In genomic region chr9:15423328-15423985, GRCh38 we compare ENCODE assay signal across 8 cellular contexts. TPM values are rescaled to one million over a fixed set of nuclear protein-coding genes. Genes with fewer than 3 reads are reported as not detected.
A peak's percentile ranks its signal among the peaks of the same experiment; 100 is the strongest.
DNase-seq lines count a peak whose midpoint lies in the region; ATAC-seq and TF ChIP-seq lines count a peak whose summit lies in the region.

No MANE protein-coding gene starts in this region.

- H3K4me3 ChIP-seq in astrocyte of the cerebellum (ENCODE audit: low read depth, low read length) (peak overlapping the region; percentile 84), thoracic aorta (peak overlapping the region; percentile 94)

- H3K4me1 ChIP-seq in thoracic aorta (ENCODE audit: control insufficient read depth in 1 of 2, low read depth in 2 of 2) = peaks cover 11 to 46% of the 10 kb centered on the region in 2 donors

- H3K27me3 ChIP-seq in layer of hippocampus (ENCODE audit: control insufficient read depth, insufficient read depth, low read length) = no peaks in the 10 kb centered on the region
- no peaks in the 10 kb centered on the region for H3K27me3 ChIP-seq in thoracic aorta (replicated peaks; ENCODE audit: insufficient read depth)

- peak; percentile 72 for DNase-seq in NCI-H1092 treated with DMSO at 0.1 percent for 48 hours (lab: John Stamatoyannopoulos, UW)
- DNase-seq in NCI-H1092 (lab: John Stamatoyannopoulos, UW) = no peak
- DNase-seq in MV-4-11 (lab: John Stamatoyannopoulos, UW) = peak; percentile 23
- DNase-seq in astrocyte of the cerebellum (ENCODE audit: low read depth) = peak; percentile 20
- DNase-seq in thoracic aorta (ENCODE audit: low spot score) = no peak
- no peak for DNase-seq in activated CD4-positive, alpha-beta T cell treated with anti-CD3 and anti-CD28 coated beads for 4 hours

- peak overlapping the region; percentile 90 for H3K27ac ChIP-seq in layer of hippocampus (ENCODE audit: low read depth, low read length)
- H3K27ac ChIP-seq in thoracic aorta = peak overlapping the region; percentile 53 to 78

- ATAC-seq in thoracic aorta (ENCODE audit: insufficient number of reproducible peaks, low FRiP score, low read depth) (no peak), HG02678 (IDR thresholded peaks at IDR 0.05; ENCODE audit: unreplicated experiment) (no peak)

- in situ Hi-C loops in astrocyte of the cerebellum (cut with HindIII; ENCODE audit: low sequenced_read_pairs) = loop anchor here (5.0 kb wide), 1 partner anchor 211 kb away; no protein-coding TSS in a partner anchor

- H3K36me3 ChIP-seq in thoracic aorta = peaks cover 10% of the 10 kb centered on the region

- peak; percentile 45 for TF ChIP-seq CTCF in astrocyte of the cerebellum (IDR thresholded peaks at IDR 0.05; ENCODE audit: low read depth, low read length, missing control alignments)
- no peak for TF ChIP-seq CTCF in thoracic aorta (IDR thresholded peaks at IDR 0.05)

- no peaks in the 10 kb centered on the region for H3K9me3 ChIP-seq in thoracic aorta

RNA-seq across cellular contexts. Expression of gene SNAPC3, which starts 0.8 kb away (rescaled TPM):
- total RNA-seq in thoracic aorta = 10 to 100 TPM; 39.4 to 46.5 TPM

Comparison
In these comparisons a context has a peak if more than half of its experiments do, and no peak if none do; other contexts are left out.
1. DNase-seq: peak in NCI-H1092 treated with DMSO at 0.1 percent for 48 hours (single experiment), MV-4-11 (single experiment) and astrocyte of the cerebellum (single experiment); none in NCI-H1092 (single experiment), thoracic aorta (single experiment) and activated CD4-positive, alpha-beta T cell treated with anti-CD3 and anti-CD28 coated beads for 4 hours (0 of 2).